Comparison of ENCODE assay signal across 9 cellular contexts in the genomic region with DNA sequence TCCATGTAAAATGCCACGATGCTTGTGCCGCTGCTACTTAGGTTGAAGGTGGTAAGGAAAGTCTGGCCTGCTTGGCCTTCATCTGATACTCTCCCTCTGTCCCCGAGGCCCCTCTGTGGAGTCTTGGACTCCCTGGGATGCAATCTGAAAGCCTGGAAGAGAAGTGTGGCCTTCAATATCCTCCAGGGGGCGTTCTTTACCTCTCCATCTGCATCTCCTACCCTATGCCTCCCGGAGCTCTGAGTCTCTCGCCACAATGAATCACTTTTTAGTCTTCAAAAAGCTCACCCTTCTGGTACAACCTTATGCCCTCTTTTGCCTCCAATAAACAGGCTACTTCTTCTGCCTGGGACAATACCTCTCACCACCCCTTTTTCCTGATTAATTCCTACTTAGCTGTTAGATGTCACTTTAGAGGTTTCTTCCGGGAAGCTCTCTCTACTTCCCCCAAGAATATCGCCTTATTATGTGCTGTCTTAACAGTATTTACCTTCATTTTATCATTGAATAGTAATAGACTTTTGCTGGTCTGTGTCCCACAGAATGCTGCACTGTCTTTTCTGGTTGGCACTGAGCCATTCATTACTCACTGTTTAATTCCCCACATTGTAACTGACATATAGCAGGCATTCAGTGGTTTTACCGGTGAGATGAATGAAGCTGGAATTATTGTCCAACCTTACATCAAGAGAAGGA. TPM values are rescaled to one million over a fixed set of nuclear protein-coding genes. Genes with fewer than 3 reads are reported as not detected.
DNase-seq lines count a peak whose midpoint lies in the region; ATAC-seq, FAIRE-seq and TF ChIP-seq lines count a peak whose summit lies in the region.
"Had no signal": no experiment of that assay in that cellular context is flagged by ENCODE, and none has a peak within 500 bp of the region (broad histone marks: within the 10 kb centered on the region; RNA-seq: fewer than 3 reads in every experiment).

No MANE protein-coding gene starts in this region.

- no peak overlapping the region for H2BK20ac ChIP-seq in IMR-90 (ENCODE audit: low read depth, low read length)

- DNase-seq in ACHN: peak; percentile 80
- DNase-seq in GM12892 (ENCODE audit: insufficient read length): peak; percentile 33
- peak; percentile 70 for DNase-seq in IMR-90
- DNase-seq in Peyer's patch: peak in 2 of 3 donors; percentile 31 to 76
- DNase-seq in activated naive CD4-positive, alpha-beta T cell treated with Interleukin-2 at 50 U/mL for 16 hours: peak; percentile 33
- DNase-seq in foreskin melanocyte: peak; percentile 64
- no peak for DNase-seq in omental fat pad (ENCODE audit: low spot score)

- FAIRE-seq in GM12892 (lab: Jason Lieb, UNC): peak; percentile 84

- H4K8ac ChIP-seq in IMR-90 (ENCODE audit: low read depth in 2 of 2, low read length in 2 of 2): no peak overlapping the region

- H2BK5ac ChIP-seq in IMR-90 (ENCODE audit: low read depth, low read length, poor library complexity, severe bottlenecking): no peak overlapping the region

- no peak for TF ChIP-seq POLR2A in GM12892 (IDR thresholded peaks at IDR 0.05; ENCODE audit: low read depth, low read length)
- no peak for TF ChIP-seq POLR2A in IMR-90 (IDR thresholded peaks at IDR 0.05; ENCODE audit: low read depth, low read length)
- TF ChIP-seq POLR2A in Peyer's patch (IDR thresholded peaks at IDR 0.05): no peak

- POLR2A ChIA-PET in IMR-90 (lab: Charles Lee; ENCODE audit: unreplicated experiment): interaction anchor here (0.5 kb wide), 3 partner anchors 14 to 100 kb away, joined by 3 to 6 read pairs (median 5); no protein-coding TSS in a partner anchor

- no peak overlapping the region for H4K91ac ChIP-seq in IMR-90 (ENCODE audit: insufficient read depth, low read depth, low read length)

- H3K9me1 ChIP-seq in IMR-90 (ENCODE audit: insufficient read depth, low read length): no peaks in the 10 kb centered on the region

- H3K9ac ChIP-seq in IMR-90 (ENCODE audit: low read depth, low read length): no peak overlapping the region

- no peak overlapping the region for H4K5ac ChIP-seq in IMR-90 (ENCODE audit: low read depth, low read length)

- peak; percentile 59 for TF ChIP-seq RAD21 in IMR-90 (IDR thresholded peaks at IDR 0.05; ENCODE audit: low read length)

- no peaks in the 10 kb centered on the region for H3K79me1 ChIP-seq in IMR-90 (ENCODE audit: low read depth in 1 of 2, low read length in 2 of 2)

- no peaks in the 10 kb centered on the region for H3K4me1 ChIP-seq in IMR-90 (ENCODE audit: control insufficient read depth, insufficient read depth, low read length)
- no peaks in the 10 kb centered on the region for H3K4me1 ChIP-seq in Peyer's patch

- H2AK5ac ChIP-seq in IMR-90 (ENCODE audit: low read depth, low read length): no peak overlapping the region

- H3K27me3 ChIP-seq in IMR-90 (ENCODE audit: control insufficient read depth, insufficient read depth, low read length): peaks cover 9% of the 10 kb centered on the region
- no peaks in the 10 kb centered on the region for H3K27me3 ChIP-seq in Peyer's patch

- ATAC-seq in IMR-90 (ENCODE audit: low read depth) (peak; percentile 99), omental fat pad (ENCODE audit: low FRiP score) (peak; percentile 77), HG03159 (IDR thresholded peaks at IDR 0.05; ENCODE audit: unreplicated experiment) (no peak)

- WGBS in IMR-90 (ENCODE audit: extremely low coverage in 2 of 2, insufficient read length in 1 of 2), 2 experiments: no CpG with 5 or more reads among the region's 9 CpGs

- H3K4me3 ChIP-seq in IMR-90 (ENCODE audit: insufficient read depth, low read depth, low read length) (no peak overlapping the region), Peyer's patch (peak overlapping the region in 1 of 4 donors; percentile 21)
- H3K4me3 ChIP-seq: skin epidermis had no signal

- H2BK15ac ChIP-seq in IMR-90 (ENCODE audit: low read depth, low read length): no peak overlapping the region

- H3K14ac ChIP-seq in IMR-90 (replicated peaks; ENCODE audit: low read depth, low read length): no peak overlapping the region; the same call in 1 of the 2 replicates

- CTCF ChIA-PET in IMR-90 (lab: Yijun Ruan, JAX): interaction anchor here (0.5 to 1.9 kb wide), 18 partner anchors 8 to 968 kb away, joined by 3 to 7 read pairs (median 4); a partner anchor contains a TSS

- H3K36me3 ChIP-seq in IMR-90 (ENCODE audit: control insufficient read depth, insufficient read depth, low read length) (no peaks in the 10 kb centered on the region), Peyer's patch (no peaks in the 10 kb centered on the region)

- intact Hi-C loops in IMR-90 (cut with micrococcal nuclease): loop anchor here (1.0 to 5.0 kb wide), 5 partner anchors 108 to 775 kb away; a partner anchor contains a TSS

- H3K23ac ChIP-seq in IMR-90 (ENCODE audit: low read depth, low read length): no peak overlapping the region

- H3K4ac ChIP-seq in IMR-90 (ENCODE audit: low read depth, low read length): no peak overlapping the region

- no TSS peak for BruUV-seq in IMR-90 (replicated peaks; lab: Mats Ljungman, UMichigan)

- dilution Hi-C loops in IMR-90 (cut with HindIII; ENCODE audit: low sequenced_read_pairs, unreplicated experiment): no loop called here

- peak overlapping the region; percentile 70 for H2AFZ ChIP-seq in IMR-90 (replicated peaks; ENCODE audit: low read length, poor library complexity)

- H3K56ac ChIP-seq in IMR-90 (ENCODE audit: extremely low read depth, insufficient read depth, low read length): no peak overlapping the region

- in situ Hi-C loops in ACHN (cut with HindIII; ENCODE audit: low pct_ligation_motif_present, low pct_unique_long_range_greater_than_20kb, low sequenced_read_pairs): no loop called here
- in situ Hi-C loops in IMR-90 (cut with MboI; ENCODE audit: low sequenced_read_pairs): loop anchor here (10.0 to 25.0 kb wide), 2 partner anchors 225 to 648 kb away; no protein-coding TSS in a partner anchor

- H2BK120ac ChIP-seq in IMR-90 (ENCODE audit: low read depth, low read length): no peak overlapping the region

- no peak overlapping the region for H2AK9ac ChIP-seq in IMR-90 (replicated peaks; ENCODE audit: low read depth, low read length, poor library complexity)

- peak; percentile 73 for TF ChIP-seq CTCF in IMR-90 (conservative IDR thresholded peaks at IDR 0.05; ENCODE audit: low read depth, low read length)
- TF ChIP-seq CTCF in Peyer's patch (IDR thresholded peaks at IDR 0.05): peak in 5 of 6 experiments; percentile 13 to 72 (median 66)
- TF ChIP-seq CTCF in omental fat pad (IDR thresholded peaks at IDR 0.05): no peak

- no peak overlapping the region for H3K18ac ChIP-seq in IMR-90 (ENCODE audit: low read depth, low read length)

- H3K9me3 ChIP-seq in IMR-90 (ENCODE audit: control insufficient read depth, insufficient read depth, low read length): no peaks in the 10 kb centered on the region
- no peaks in the 10 kb centered on the region for H3K9me3 ChIP-seq in Peyer's patch

- H3K4me2 ChIP-seq in IMR-90 (ENCODE audit: low read depth, low read length): no peak overlapping the region; the same call in 1 of the 2 replicates

- H3K27ac ChIP-seq in IMR-90 (ENCODE audit: insufficient read depth, low read length) (no peak overlapping the region), Peyer's patch (no peak overlapping the region)
- H3K27ac ChIP-seq: skin epidermis had no signal

- H4K20me1 ChIP-seq in IMR-90 (ENCODE audit: insufficient read depth, low read length): no peaks in the 10 kb centered on the region

TF ChIP-seq in IMR-90, 13 proteins besides CTCF, POLR2A, EP300 and RAD21:
- TF ChIP-seq, protein P1, sequence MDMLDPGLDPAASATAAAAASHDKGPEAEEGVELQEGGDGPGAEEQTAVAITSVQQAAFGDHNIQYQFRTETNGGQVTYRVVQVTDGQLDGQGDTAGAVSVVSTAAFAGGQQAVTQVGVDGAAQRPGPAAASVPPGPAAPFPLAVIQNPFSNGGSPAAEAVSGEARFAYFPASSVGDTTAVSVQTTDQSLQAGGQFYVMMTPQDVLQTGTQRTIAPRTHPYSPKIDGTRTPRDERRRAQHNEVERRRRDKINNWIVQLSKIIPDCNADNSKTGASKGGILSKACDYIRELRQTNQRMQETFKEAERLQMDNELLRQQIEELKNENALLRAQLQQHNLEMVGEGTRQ (IDR thresholded peaks at IDR 0.05; ENCODE audit: low read depth, low read length): no peak
- peak; percentile 65 for TF ChIP-seq SMC3 (IDR thresholded peaks at IDR 0.05; ENCODE audit: low read depth, low read length)
- no peak for TF ChIP-seq CHD1 (IDR thresholded peaks at IDR 0.05; ENCODE audit: low read depth, low read length)
- no peak for TF ChIP-seq NFE2L2 (IDR thresholded peaks at IDR 0.05; ENCODE audit: low read depth, low read length)
- no peak for TF ChIP-seq CEBPB (IDR thresholded peaks at IDR 0.05; ENCODE audit: low read depth, low read length)
- TF ChIP-seq MAZ (IDR thresholded peaks at IDR 0.05; ENCODE audit: borderline replicate concordance, low read depth, low read length): no peak

RNA-seq across cellular contexts. Expression of a gene that starts 13.9 kb away (rescaled TPM):
- polyA plus RNA-seq in GM12892 (2012; ENCODE audit: missing spikeins): 20.4 TPM
- 28.0 and 44.7 TPM in 2 replicates for total RNA-seq in IMR-90 (2012; rRNA removed)
- 11.8 and 13.5 TPM in 2 replicates for polyA plus RNA-seq in IMR-90 (2012; rRNA removed)
- polyA plus RNA-seq in IMR-90 (2012; cell fraction: cytosol; rRNA removed): 4.6 and 5.3 TPM in 2 replicates
- 1.8 and 9.8 TPM in 2 replicates for polyA plus RNA-seq in IMR-90 (2012; cell fraction: nucleus; rRNA removed; ENCODE audit: low replicate concordance)
- total RNA-seq in Peyer's patch: 10 to 100 TPM; 42.7 to 73.4 (median 60.2) TPM
- 10 to 100 TPM; 27.8 to 40.0 (median 31.8) TPM for total RNA-seq in omental fat pad

RNA-seq across cellular contexts. Expression of a gene that starts 21.0 kb away (rescaled TPM):
- 37.7 TPM for polyA plus RNA-seq in GM12892 (2012; ENCODE audit: missing spikeins)
- 1.1 TPM in 2 replicates for total RNA-seq in IMR-90 (2012; rRNA removed)
- polyA plus RNA-seq in IMR-90 (2012; rRNA removed): 0.32 and 0.38 TPM in 2 replicates
- 0.09 and 0.12 TPM in 2 replicates for polyA plus RNA-seq in IMR-90 (2012; cell fraction: cytosol; rRNA removed)
- polyA plus RNA-seq in IMR-90 (2012; cell fraction: nucleus; rRNA removed; ENCODE audit: low replicate concordance): 0.14 and 0.50 TPM in 2 replicates
- 10 to 100 TPM; 54.5 to 66.4 (median 59.8) TPM for total RNA-seq in Peyer's patch
- total RNA-seq in omental fat pad: 10 to 100 TPM; 14.9 to 36.9 (median 20.7) TPM

Comparison
In these comparisons a context has a peak if more than half of its experiments do, and no peak if none do; other contexts are left out.
1. CTCF ChIP-seq: peak in IMR-90 (single experiment) and Peyer's patch (5 of 6); none in omental fat pad (0 of 3).